ENCODE assay signal across 16 cellular contexts in the genomic region with DNA sequence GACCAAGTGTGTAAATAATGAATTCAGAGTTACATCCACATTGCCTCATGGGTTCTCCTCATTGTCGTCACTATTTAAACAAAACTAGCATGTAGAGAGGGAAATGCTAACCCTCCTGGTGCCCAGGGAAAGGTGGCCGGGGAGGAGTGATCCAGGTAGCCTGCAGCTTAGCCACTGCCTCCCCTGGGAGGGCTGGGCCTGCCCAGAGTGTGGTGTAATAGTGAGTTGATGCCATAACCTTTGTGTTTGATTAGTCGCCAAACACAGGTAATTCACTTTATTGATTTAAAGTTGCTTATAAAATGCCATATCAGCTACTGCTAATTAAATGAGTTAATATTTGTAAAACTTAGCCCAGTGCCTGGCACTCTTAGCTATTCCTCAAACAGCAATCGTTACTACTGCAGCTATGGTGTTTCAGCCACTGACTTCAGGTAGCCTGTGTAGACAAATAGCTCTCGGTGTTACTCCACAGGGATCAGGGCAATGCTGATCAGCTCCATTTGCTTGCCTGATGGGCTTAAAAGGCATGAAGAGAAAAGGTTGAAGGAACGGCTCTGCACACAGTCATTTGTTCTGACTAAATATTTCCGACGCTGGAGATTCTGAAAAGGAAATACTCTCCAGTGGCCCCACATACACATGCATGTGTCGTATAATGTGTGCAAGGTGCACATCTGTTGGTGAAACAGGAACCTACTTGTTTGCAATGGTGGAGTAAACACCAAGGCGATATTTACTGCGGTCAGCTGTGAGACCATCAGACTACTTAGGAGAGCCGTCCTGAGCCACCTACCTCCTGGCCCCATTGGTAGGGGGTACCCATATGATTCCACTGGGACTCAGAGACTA. TPM values are rescaled to one million over a fixed set of nuclear protein-coding genes. Genes with fewer than 3 reads are reported as not detected.
"Had no signal": no experiment of that assay in that cellular context is flagged by ENCODE, and none has a peak within 500 bp of the region (broad histone marks: within the 10 kb centered on the region; RNA-seq: fewer than 3 reads in every experiment).

No MANE protein-coding gene starts in this region.

- H3K4me3 ChIP-seq: heart right ventricle, left ventricle myocardium inferior, tibial artery had no signal

- DNase-seq: activated CD4-positive, alpha-beta T cell treated with anti-CD3 and anti-CD28 coated beads, Interleukin-2, amount 10 ng/mL, durations not matched to agents 7 days and 5 days; activated CD8-positive, alpha-beta memory T cell treated with anti-CD3 and anti-CD28 coated beads for 24 hours; activated naive CD4-positive, alpha-beta T cell treated with anti-CD3 and anti-CD28 coated beads for 36 hours; caudate nucleus; cortex of kidney; effector CD8-positive, alpha-beta T cell; heart right ventricle; left ventricle myocardium inferior; mesenchymal stem cell; nephron progenitor cell; stimulated activated CD4-positive, alpha-beta T cell treated with anti-CD3 and anti-CD28 coated beads, Interleukin-4, amount 100 ng/mL, for 4 hours; T-helper 17 cell had no signal

- H3K4me1 ChIP-seq: heart right ventricle, left ventricle myocardium inferior, tibial artery had no signal

- H3K27me3 ChIP-seq: tibial artery had no signal

- H3K36me3 ChIP-seq: heart right ventricle, left ventricle myocardium inferior, tibial artery had no signal

- H3K27ac ChIP-seq: heart right ventricle, left ventricle myocardium inferior, tibial artery had no signal

- ATAC-seq: activated T-helper 17 cell treated with anti-CD3 and anti-CD28 coated beads, Interleukin-2, amount 50 U/mL, for 72 hours; heart right ventricle; T-helper 17 cell; WTC11 had no signal

- H3K9me3 ChIP-seq: heart right ventricle, left ventricle myocardium inferior, tibial artery had no signal

RNA-seq across cellular contexts. Expression of gene PRMT8, which starts 45.6 kb away (rescaled TPM):
- total RNA-seq: activated CD4-positive, alpha-beta T cell treated with anti-CD3 and anti-CD28 coated beads, Interleukin-2, amount 10 ng/mL, durations not matched to agents 7 days and 5 days; activated naive CD4-positive, alpha-beta T cell treated with anti-CD3 and anti-CD28 coated beads for 36 hours; activated T-helper 17 cell treated with anti-CD3 and anti-CD28 coated beads, Interleukin-2, amount 50 U/mL, for 72 hours; fibroblast of lung; T-helper 17 cell had no signal
- polyA plus RNA-seq: fibroblast of lung had no signal
